In the genomic region with DNA sequence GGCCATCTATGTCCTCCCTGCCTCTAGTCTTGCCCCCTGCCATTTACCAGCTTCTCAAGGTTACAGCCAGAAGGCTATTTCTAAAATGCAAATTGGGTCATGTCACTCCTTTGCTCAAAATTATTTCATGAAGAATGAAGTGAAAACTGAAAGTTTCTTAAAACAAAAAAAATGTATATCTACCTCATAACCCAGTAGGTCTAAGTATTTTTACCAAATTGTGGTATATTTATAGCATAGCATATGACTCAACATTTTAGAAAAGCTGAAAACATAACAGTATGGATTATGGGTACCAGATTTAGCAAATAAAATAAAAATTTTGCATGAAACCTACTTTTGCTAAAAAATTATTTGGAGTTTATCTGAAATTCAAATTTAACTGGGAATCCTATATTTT, we compare ENCODE assay signal across 22 cellular contexts.
"Had no signal": no experiment of that assay in that cellular context is flagged by ENCODE, and none has a peak within 500 bp of the region (broad histone marks: within the 10 kb centered on the region; RNA-seq: fewer than 3 reads in every experiment).

No MANE protein-coding gene starts in this region.

- H3K36me3 Mint-ChIP-seq: memory B cell had no signal

- H3K4me1 ChIP-seq: heart left ventricle, upper lobe of right lung had no signal

- ATAC-seq: activated CD4-positive, CD25-positive, alpha-beta regulatory T cell treated with anti-CD3 and anti-CD28 coated beads, Interleukin-2, amount 50 U/mL, for 24 hours; activated CD8-positive, alpha-beta T cell treated with anti-CD3 and anti-CD28 coated beads, Interleukin-2, amount 10 ng/mL, durations not matched to agents 7 days and 5 days; activated naive CD8-positive, alpha-beta T cell treated with anti-CD3 and anti-CD28 coated beads, Interleukin-2, amount 50 U/mL, for 24 hours; gastroesophageal sphincter; heart left ventricle; left cardiac atrium; pancreas; psoas muscle; right cardiac atrium; upper lobe of right lung had no signal

- H3K27me3 ChIP-seq: gastroesophageal sphincter, pancreas, thyroid gland, upper lobe of right lung had no signal

- H3K27ac ChIP-seq: gastroesophageal sphincter, heart left ventricle, pancreas, psoas muscle, thyroid gland, upper lobe of right lung had no signal

- H3K4me1 Mint-ChIP-seq: activated CD4-positive, alpha-beta T cell treated with anti-CD3 and anti-CD28 coated beads, Interleukin-2, amount 10 ng/mL, durations not matched to agents 24 days and 14 days; activated naive CD8-positive, alpha-beta T cell treated with anti-CD3 and anti-CD28 coated beads, Interleukin-2, amount 50 U/mL, for 24 hours; memory B cell had no signal

- DNase-seq: activated CD4-positive, alpha-beta T cell treated with anti-CD3 and anti-CD28 coated beads, Interleukin-2, amount 10 ng/mL, durations not matched to agents 24 days and 14 days; activated CD8-positive, alpha-beta T cell treated with anti-CD3 and anti-CD28 coated beads, Interleukin-2, amount 10 ng/mL, durations not matched to agents 7 days and 5 days; activated gamma-delta T cell; activated naive CD4-positive, alpha-beta T cell treated with anti-CD3 and anti-CD28 coated beads, Interleukin-2, amount 50 U/mL, for 16 hours; activated naive CD8-positive, alpha-beta T cell treated with anti-CD3 and anti-CD28 coated beads, Interleukin-2, amount 50 U/mL, for 24 hours; cortex of kidney; endodermal cell; heart left ventricle; islet precursor cell; left cardiac atrium; pancreas; psoas muscle; right cardiac atrium; substantia nigra; thyroid gland; upper lobe of right lung had no signal

- H3K4me3 Mint-ChIP-seq: activated CD4-positive, alpha-beta T cell treated with anti-CD3 and anti-CD28 coated beads, Interleukin-2, amount 10 ng/mL, durations not matched to agents 24 days and 14 days; activated CD8-positive, alpha-beta T cell treated with anti-CD3 and anti-CD28 coated beads, Interleukin-2, amount 10 ng/mL, durations not matched to agents 7 days and 5 days; activated naive CD8-positive, alpha-beta T cell treated with anti-CD3 and anti-CD28 coated beads, Interleukin-2, amount 50 U/mL, for 24 hours; activated T-helper 1 cell treated with anti-CD3 and anti-CD28 coated beads, Interleukin-12 subunit alpha, Interleukin-12 subunit beta, Interleukin-2, Interleukin-4 antibody, amounts not matched to agents 30 ng/mL and 10 ng/mL and 1 ng/mL, durations not matched to agents 14 hours and 24 hours and 36 hours; endodermal cell; memory B cell; nephron; stimulated activated naive CD8-positive, alpha-beta T cell treated with anti-CD3 and anti-CD28 coated beads, Interleukin-15, Interleukin-2, amounts not matched to agents 100 ng/mL and 50 ng/mL, for 24 hours had no signal

- H3K36me3 ChIP-seq: gastroesophageal sphincter, heart left ventricle, pancreas, thyroid gland, upper lobe of right lung had no signal

- H3K9me3 ChIP-seq: gastroesophageal sphincter, heart left ventricle, pancreas, psoas muscle, thyroid gland, upper lobe of right lung had no signal

- H3K4me3 ChIP-seq: gastroesophageal sphincter, heart left ventricle, pancreas, psoas muscle, thyroid gland, upper lobe of right lung had no signal

- H3K27ac Mint-ChIP-seq: activated CD4-positive, alpha-beta T cell treated with anti-CD3 and anti-CD28 coated beads, Interleukin-2, amount 10 ng/mL, durations not matched to agents 24 days and 14 days; activated CD8-positive, alpha-beta T cell treated with anti-CD3 and anti-CD28 coated beads, Interleukin-2, amount 10 ng/mL, durations not matched to agents 7 days and 5 days; activated naive CD8-positive, alpha-beta T cell treated with anti-CD3 and anti-CD28 coated beads, Interleukin-2, amount 50 U/mL, for 24 hours; activated T-helper 1 cell treated with anti-CD3 and anti-CD28 coated beads, Interleukin-12 subunit alpha, Interleukin-12 subunit beta, Interleukin-2, Interleukin-4 antibody, amounts not matched to agents 30 ng/mL and 10 ng/mL and 1 ng/mL, durations not matched to agents 14 hours and 24 hours and 36 hours; endodermal cell; memory B cell; nephron; stimulated activated naive CD8-positive, alpha-beta T cell treated with anti-CD3 and anti-CD28 coated beads, Interleukin-15, Interleukin-2, amounts not matched to agents 100 ng/mL and 50 ng/mL, for 24 hours had no signal
